Comparison of ENCODE assay signal across 9 cellular contexts in genomic region chr1:23557471-23558124, GRCh38. TPM values are rescaled to one million over a fixed set of nuclear protein-coding genes. Genes with fewer than 3 reads are reported as not detected.
DNase-seq lines count a peak whose midpoint lies in the region; ATAC-seq, FAIRE-seq and TF ChIP-seq lines count a peak whose summit lies in the region.
"Had no signal": no experiment of that assay in that cellular context is flagged by ENCODE, and none has a peak within 500 bp of the region (broad histone marks: within the 10 kb centered on the region; RNA-seq: fewer than 3 reads in every experiment).

No MANE protein-coding gene starts in this region.

- H3K4me3 ChIP-seq in ACC112 (ENCODE audit: low read depth, low read length) (peak overlapping the region; percentile 94), bronchial epithelial cell (ENCODE audit: low read depth, low read length) (peak overlapping the region; percentile 62), mucosa of rectum (ENCODE audit: low read length in 2 of 2) (peak overlapping the region; percentile 97 to 99)
- peak overlapping the region; percentile 78 for H3K4me3 ChIP-seq in Jurkat, Clone E6-1 (ENCODE audit: low read length)

- H3K9me3 ChIP-seq in mucosa of rectum (ENCODE audit: control insufficient read depth in 2 of 2, low read length in 2 of 2), result no peaks in the 10 kb centered on the region

- no peak overlapping the region for H2AFZ ChIP-seq in ACC112 (ENCODE audit: low read length, unreplicated experiment)

- no peaks in the 10 kb centered on the region for H3K27me3 ChIP-seq in ACC112 (ENCODE audit: insufficient read depth, low read length)
- no peaks in the 10 kb centered on the region for H3K27me3 ChIP-seq in bronchial epithelial cell (ENCODE audit: control insufficient read depth, insufficient read depth, low read length)
- no peaks in the 10 kb centered on the region for H3K27me3 ChIP-seq in mucosa of rectum (ENCODE audit: control insufficient read depth in 2 of 2, insufficient read depth in 2 of 2, low read length in 2 of 2)

- H3K36me3 ChIP-seq in ACC112 (ENCODE audit: insufficient read depth, low read length), result peaks cover 20% of the 10 kb centered on the region; the same call in 1 of the 2 replicates
- peaks cover 2% of the 10 kb centered on the region for H3K36me3 ChIP-seq in bronchial epithelial cell (ENCODE audit: control insufficient read depth, insufficient read depth, low read length)
- H3K36me3 ChIP-seq in mucosa of rectum (ENCODE audit: control insufficient read depth in 2 of 2, insufficient read depth in 2 of 2, low read length in 2 of 2), result peaks cover 5 to 8% of the 10 kb centered on the region in 2 donors

- H3K27ac ChIP-seq in ACC112 (ENCODE audit: low read depth, low read length) (peak overlapping the region; percentile 95), mucosa of rectum (ENCODE audit: low read depth in 2 of 2, low read length in 2 of 2) (peak overlapping the region; percentile 98 to 99)

- no peak for ATAC-seq in GM18868 (IDR thresholded peaks at IDR 0.05; ENCODE audit: unreplicated experiment)

- H3K4me1 ChIP-seq in ACC112 (ENCODE audit: control insufficient read depth, insufficient read depth, low read length, unreplicated experiment), result peaks cover 54% of the 10 kb centered on the region
- peaks cover 54 to 75% of the 10 kb centered on the region in 2 donors for H3K4me1 ChIP-seq in mucosa of rectum (ENCODE audit: control insufficient read depth in 2 of 2, insufficient read depth in 2 of 2, low read length in 2 of 2)

- peaks cover 31% of the 10 kb centered on the region for H3K79me2 ChIP-seq in ACC112 (ENCODE audit: control insufficient read depth, insufficient read depth, low read length, unreplicated experiment)

- no peak for FAIRE-seq in bronchial epithelial cell (lab: Jason Lieb, UNC)
- FAIRE-seq: GM18507 had no signal

- TF ChIP-seq CTCF in bronchial epithelial cell (IDR thresholded peaks at IDR 0.05; ENCODE audit: insufficient read depth, low read length, severe bottlenecking), result no peak

- peak overlapping the region; percentile 98 to 100 for H3K9ac ChIP-seq in mucosa of rectum (ENCODE audit: low read depth in 1 of 2, low read length in 2 of 2)

- DNase-seq in Jurkat, Clone E6-1 (ENCODE audit: low read depth, low spot score), result no peak
- DNase-seq in bronchial epithelial cell (ENCODE audit: low read depth) (peak; percentile 23), cerebellum (ENCODE audit: low spot score) (no peak), mucosa of gallbladder (ENCODE audit: low spot score) (no peak), GM19238 (ENCODE audit: insufficient read length, low spot score) (no peak)

RNA-seq across cellular contexts. Expression of gene ID3, which starts 1.7 kb away (rescaled TPM):
- polyA plus RNA-seq in Jurkat, Clone E6-1 (2012; ENCODE audit: insufficient read depth, insufficient read length), result 164 TPM
- total RNA-seq in bronchial epithelial cell (36.5 and 47.4 TPM in 2 replicates), cerebellum (33.6 TPM), mucosa of gallbladder (48.9 TPM)

RNA-seq across cellular contexts. Expression of gene E2F2, which starts 26.6 kb away (rescaled TPM):
- 18.2 TPM for polyA plus RNA-seq in Jurkat, Clone E6-1 (2012; ENCODE audit: insufficient read depth, insufficient read length)
- total RNA-seq in bronchial epithelial cell (under 0.01 and 0.38 TPM in 2 replicates), cerebellum (3.1 TPM), mucosa of gallbladder (0.46 TPM)
